ENCODE assay signal across 1 cellular context in the genomic region with DNA sequence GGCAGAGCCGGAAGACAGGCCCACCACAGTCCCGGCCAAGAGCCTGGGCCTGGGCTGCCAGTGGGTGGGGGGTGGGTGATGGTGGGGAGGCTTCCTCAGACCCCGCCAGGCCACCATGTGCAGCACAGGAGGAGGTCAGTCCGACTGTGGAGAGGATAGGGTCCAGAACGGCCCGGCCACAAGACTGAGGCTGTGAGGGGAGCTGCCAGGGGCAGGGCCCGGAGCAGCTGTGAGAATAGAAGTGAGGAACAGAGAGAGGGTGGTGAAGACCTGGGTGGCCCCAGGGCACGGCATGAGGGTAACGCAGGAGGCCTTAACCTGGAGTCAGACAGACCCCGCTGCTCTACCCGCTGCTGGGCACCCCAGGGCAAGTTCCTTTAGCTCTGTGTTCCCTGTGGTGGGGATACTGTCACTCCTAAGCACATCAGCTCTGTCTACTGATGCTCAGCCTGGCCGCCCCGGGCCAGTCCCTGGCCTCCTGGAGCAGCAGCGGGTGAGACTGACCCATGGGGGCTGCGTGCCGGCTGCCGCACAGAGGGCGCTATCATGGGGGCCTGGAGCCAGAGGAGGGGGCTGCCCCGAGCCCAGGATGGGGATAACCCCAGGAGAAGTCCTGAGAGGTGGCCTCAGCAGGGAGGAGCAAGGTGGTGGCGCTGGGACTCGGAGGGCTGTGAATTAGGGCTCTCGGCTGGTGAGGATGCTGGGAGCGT.
TF ChIP-seq lines count a peak whose summit lies in the region.

No MANE protein-coding gene starts in this region.

TF ChIP-seq in HepG2, 621 proteins besides CTCF, POLR2A, EP300 and RAD21:
- TF ChIP-seq KDM2A (CRISPR knock-in tag; IDR thresholded peaks at IDR 0.05; ENCODE audit: borderline replicate concordance, low read depth) (no peak), NFRKB (IDR thresholded peaks at IDR 0.05) (no peak), ZNF20 (CRISPR knock-in tag; IDR thresholded peaks at IDR 0.05) (no peak), TSC22D2 (CRISPR knock-in tag; IDR thresholded peaks at IDR 0.05; ENCODE audit: borderline replicate concordance) (no peak), ZFP36 (IDR thresholded peaks at IDR 0.05; ENCODE audit: borderline replicate concordance, low read depth, low read length, partially characterized antibody) (no peak), CREB1 (IDR thresholded peaks at IDR 0.05) (no peak), CREB1 (CRISPR knock-in tag; IDR thresholded peaks at IDR 0.05) (no peak), SNAPC2 (CRISPR knock-in tag; IDR thresholded peaks at IDR 0.05) (no peak), ZNF570 (CRISPR knock-in tag; IDR thresholded peaks at IDR 0.05; ENCODE audit: borderline replicate concordance) (no peak), NKX3-1 (CRISPR knock-in tag; IDR thresholded peaks at IDR 0.05) (no peak)
- TF ChIP-seq, protein P1, sequence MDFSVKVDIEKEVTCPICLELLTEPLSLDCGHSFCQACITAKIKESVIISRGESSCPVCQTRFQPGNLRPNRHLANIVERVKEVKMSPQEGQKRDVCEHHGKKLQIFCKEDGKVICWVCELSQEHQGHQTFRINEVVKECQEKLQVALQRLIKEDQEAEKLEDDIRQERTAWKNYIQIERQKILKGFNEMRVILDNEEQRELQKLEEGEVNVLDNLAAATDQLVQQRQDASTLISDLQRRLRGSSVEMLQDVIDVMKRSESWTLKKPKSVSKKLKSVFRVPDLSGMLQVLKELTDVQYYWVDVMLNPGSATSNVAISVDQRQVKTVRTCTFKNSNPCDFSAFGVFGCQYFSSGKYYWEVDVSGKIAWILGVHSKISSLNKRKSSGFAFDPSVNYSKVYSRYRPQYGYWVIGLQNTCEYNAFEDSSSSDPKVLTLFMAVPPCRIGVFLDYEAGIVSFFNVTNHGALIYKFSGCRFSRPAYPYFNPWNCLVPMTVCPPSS (IDR thresholded peaks at IDR 0.05), result no peak
TF ChIP-seq in HepG2: peak in this region for 0.
